ENCODE assay signal across 20 cellular contexts in the genomic region with DNA sequence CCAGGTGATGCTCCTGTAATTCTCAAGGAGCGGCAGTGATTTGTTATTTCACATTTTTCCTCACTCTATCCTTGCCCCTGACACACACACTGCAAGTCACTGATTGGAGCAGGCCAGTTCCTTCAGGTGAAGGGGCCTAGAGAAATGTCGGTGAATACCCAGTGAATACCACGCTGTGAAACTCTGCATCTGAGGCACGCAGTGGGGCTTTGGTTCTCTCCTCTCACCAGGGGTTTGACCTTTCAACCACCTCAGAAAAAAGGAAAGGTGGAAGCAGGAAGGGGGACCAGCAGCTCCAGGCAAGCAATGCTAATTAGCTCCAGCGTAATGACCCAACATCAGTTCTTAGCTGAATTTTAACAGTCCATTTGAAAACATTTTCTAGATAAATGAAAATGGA. TPM values are rescaled to one million over a fixed set of nuclear protein-coding genes. Genes with fewer than 3 reads are reported as not detected.
"Had no signal": no experiment of that assay in that cellular context is flagged by ENCODE, and none has a peak within 500 bp of the region (broad histone marks: within the 10 kb centered on the region; RNA-seq: fewer than 3 reads in every experiment).

No MANE protein-coding gene starts in this region.

- H3K9me3 Mint-ChIP-seq: activated naive CD8-positive, alpha-beta T cell treated with anti-CD3 and anti-CD28 coated beads for 36 hours; dendritic cell treated with granulocyte-macrophage colony-stimulating factor and Interleukin-4, amounts not matched to agents 40 ng/mL and 50 ng/mL, for 4 days had no signal

- H3K27me3 ChIP-seq: brain microvascular endothelial cell, esophagus squamous epithelium, neutrophil, thyroid gland had no signal

- H3K27ac Mint-ChIP-seq: activated CD8-positive, alpha-beta memory T cell treated with anti-CD3 and anti-CD28 coated beads, Interleukin-2, amount 10 ng/mL, durations not matched to agents 7 days and 5 days; activated naive CD8-positive, alpha-beta T cell treated with anti-CD3 and anti-CD28 coated beads for 36 hours; dendritic cell treated with granulocyte-macrophage colony-stimulating factor and Interleukin-4, amounts not matched to agents 40 ng/mL and 50 ng/mL, for 4 days had no signal

- H3K27ac ChIP-seq: brain microvascular endothelial cell, esophagus squamous epithelium, neutrophil, thyroid gland had no signal

- ATAC-seq: activated CD8-positive, alpha-beta memory T cell treated with anti-CD3 and anti-CD28 coated beads, Interleukin-2, amount 10 ng/mL, durations not matched to agents 7 days and 5 days had no signal

- H3K27me3 Mint-ChIP-seq: activated CD8-positive, alpha-beta memory T cell treated with anti-CD3 and anti-CD28 coated beads, Interleukin-2, amount 10 ng/mL, durations not matched to agents 7 days and 5 days; activated naive CD8-positive, alpha-beta T cell treated with anti-CD3 and anti-CD28 coated beads for 36 hours had no signal

- H3K4me3 ChIP-seq: esophagus squamous epithelium, thyroid gland had no signal

- H3K4me1 ChIP-seq: thyroid gland had no signal

- H3K4me3 Mint-ChIP-seq: activated CD8-positive, alpha-beta memory T cell treated with anti-CD3 and anti-CD28 coated beads, Interleukin-2, amount 10 ng/mL, durations not matched to agents 7 days and 5 days; activated naive CD8-positive, alpha-beta T cell treated with anti-CD3 and anti-CD28 coated beads for 36 hours; dendritic cell treated with granulocyte-macrophage colony-stimulating factor and Interleukin-4, amounts not matched to agents 40 ng/mL and 50 ng/mL, for 4 days had no signal

- DNase-seq: activated CD4-positive, alpha-beta T cell treated with anti-CD3 and anti-CD28 coated beads for 1 hour; activated CD4-positive, alpha-beta T cell treated with anti-CD3 and anti-CD28 coated beads, Interleukin-2, amount 50 U/mL, for 48 hours; activated CD8-positive, alpha-beta memory T cell treated with anti-CD3 and anti-CD28 coated beads, Interleukin-2, amount 10 ng/mL, durations not matched to agents 7 days and 5 days; activated gamma-delta T cell treated with Interleukin-2 at 50 U/mL for 16 hours; activated naive CD8-positive, alpha-beta T cell treated with anti-CD3 and anti-CD28 coated beads for 36 hours; activated T-cell treated with anti-CD3 and anti-CD28 coated beads, Interleukin-2, amount 50 U/mL, for 48 hours; brain microvascular endothelial cell; cerebellar nuclear complex; esophagus squamous epithelium; foreskin fibroblast; glutamatergic neuron; stimulated activated CD4-positive, alpha-beta T cell treated with anti-CD3 and anti-CD28 coated beads, Interleukin-15, amount 100 ng/mL, for 24 hours; stimulated activated CD4-positive, alpha-beta T cell treated with anti-CD3 and anti-CD28 coated beads, Interleukin-4, amount 100 ng/mL, for 4 hours; T-helper 2 cell; thyroid gland had no signal

- FAIRE-seq: urothelium cell line had no signal

- H3K9me3 ChIP-seq: esophagus squamous epithelium, neutrophil, thyroid gland had no signal

RNA-seq across cellular contexts. Expression of a gene that starts 0.5 kb away (rescaled TPM):
- total RNA-seq: activated naive CD8-positive, alpha-beta T cell treated with anti-CD3 and anti-CD28 coated beads for 36 hours; kidney epithelial cell; skeletal muscle tissue had no signal
